ENCODE assay signal across 24 cellular contexts in genomic region chr12:59646636-59647035, GRCh38.
"Had no signal": no experiment of that assay in that cellular context is flagged by ENCODE, and none has a peak within 500 bp of the region (broad histone marks: within the 10 kb centered on the region; RNA-seq: fewer than 3 reads in every experiment).

No MANE protein-coding gene starts in this region.

- H3K9me3 ChIP-seq: esophagus muscularis mucosa, gastroesophageal sphincter, mucosa of descending colon, neutrophil, right atrium auricular region, stomach, testis, tibial artery had no signal

- H3K36me3 ChIP-seq: heart left ventricle, neutrophil, right atrium auricular region, tibial artery had no signal

- H3K9ac ChIP-seq: parathyroid adenoma had no signal

- H3K4me2 ChIP-seq: hepatocyte had no signal

- H3K27ac ChIP-seq: esophagus muscularis mucosa, gastroesophageal sphincter, heart left ventricle, hepatocyte, neutrophil, parathyroid adenoma, right atrium auricular region, stomach, testis, tibial artery had no signal

- H3K4me3 ChIP-seq: esophagus muscularis mucosa, gastroesophageal sphincter, heart left ventricle, hepatocyte, lung, mucosa of descending colon, right atrium auricular region, stomach, testis, tibial artery had no signal

- H3K27me3 ChIP-seq: esophagus muscularis mucosa, gastroesophageal sphincter, heart left ventricle, hepatocyte, neutrophil, right atrium auricular region, stomach, testis, tibial artery had no signal

- H3K79me2 ChIP-seq: hepatocyte, parathyroid adenoma had no signal

- H3K4me1 ChIP-seq: parathyroid adenoma, testis had no signal

- ATAC-seq: gastroesophageal sphincter; heart left ventricle; left lobe of liver; mucosa of descending colon; natural killer cell treated with Interleukin-12 subunit alpha and Interleukin-12 subunit beta and Interleukin-15 and Interleukin-18, amount 100 ng/mL, for 72 hours; sciatic nerve; stimulated activated effector memory CD8-positive, alpha-beta T cell treated with anti-CD3 and anti-CD28 coated beads, Interleukin-12 subunit alpha, Interleukin-12 subunit beta, amount 100 ng/mL, for 72 hours had no signal

- DNase-seq: effector CD8-positive, alpha-beta T cell; endodermal cell; heart left ventricle; kidney; mesenchymal stem cell; mucosa of descending colon; naive B cell; stimulated activated CD4-positive, alpha-beta T cell treated with anti-CD3 and anti-CD28 coated beads, Interleukin-2, amount 100 ng/mL, for 24 hours; stimulated activated CD4-positive, alpha-beta T cell treated with anti-CD3 and anti-CD28 coated beads, Interleukin-4, amount 100 ng/mL, for 24 hours; stimulated activated naive CD4-positive, alpha-beta T cell treated with Interleukin-2 at 50 U/mL for 16 hours; stomach; testis; tibial artery had no signal

- H2AFZ ChIP-seq: hepatocyte, parathyroid adenoma had no signal
